In genomic region chr2:107466984-107467383, GRCh38 we compare ENCODE assay signal across 27 cellular contexts.
DNase-seq lines count a peak whose midpoint lies in the region; ATAC-seq, FAIRE-seq and TF ChIP-seq lines count a peak whose summit lies in the region.
"Had no signal": no experiment of that assay in that cellular context is flagged by ENCODE, and none has a peak within 500 bp of the region (broad histone marks: within the 10 kb centered on the region; RNA-seq: fewer than 3 reads in every experiment).

No MANE protein-coding gene starts in this region.

- H3K23me2 ChIP-seq in H1 (ENCODE audit: low read depth, low read length) = no peaks in the 10 kb centered on the region

- H3K9ac ChIP-seq in H1 (replicated peaks in 1 of 4; ENCODE audit: extremely low read depth in 1 of 4, low read depth in 3 of 4, low read length in 3 of 4) = no peak overlapping the region
- H3K9ac ChIP-seq: BLaER1 had no signal

- no peaks in the 10 kb centered on the region for H3K4me1 Mint-ChIP-seq in nephron progenitor cell
- H3K4me1 Mint-ChIP-seq: CD14-positive monocyte; CD4-positive, alpha-beta memory T cell; CD4-positive, CD25-positive, alpha-beta regulatory T cell; CD8-positive, alpha-beta memory T cell had no signal

- H3K27ac Mint-ChIP-seq in nephron progenitor cell = peak overlapping the region; percentile 14
- H3K27ac Mint-ChIP-seq: CD14-positive monocyte; CD4-positive, alpha-beta memory T cell; CD4-positive, CD25-positive, alpha-beta regulatory T cell; CD8-positive, alpha-beta memory T cell had no signal

- no peak for FAIRE-seq in H1 (lab: Jason Lieb, UNC)
- FAIRE-seq: A204.1, GM12891, GM19239 had no signal

- H3K18ac ChIP-seq in H1 (ENCODE audit: extremely low read depth, low read length) = no peak overlapping the region

- 0 out of 8 replicates have a peak, but pooled peaks cover 0 to 3% (median 0%) of the 10 kb centered on the region in 4 experiments for H3K36me3 ChIP-seq in H1 (ENCODE audit: control insufficient read depth in 2 of 4, insufficient read depth in 4 of 4, low read length in 3 of 4)
- H3K36me3 ChIP-seq in thyroid gland = no peaks in the 10 kb centered on the region
- no peaks in the 10 kb centered on the region for H3K36me3 ChIP-seq in gastroesophageal sphincter
- H3K36me3 ChIP-seq: BE2C, BLaER1 had no signal

- H3K9me3 ChIP-seq in H1 (ENCODE audit: insufficient read depth in 2 of 2, low read depth in 1 of 2, low read length in 1 of 2) = peaks cover 0 to 6% of the 10 kb centered on the region in 2 experiments; a peak in 1 of 4 replicates
- H3K9me3 ChIP-seq in thyroid gland = no peaks in the 10 kb centered on the region
- H3K9me3 ChIP-seq in gastroesophageal sphincter = no peaks in the 10 kb centered on the region
- H3K9me3 ChIP-seq: BE2C had no signal

- H3K4me3 ChIP-seq in H1 (ENCODE audit: extremely low read depth in 1 of 4, insufficient read depth in 2 of 4, low read depth in 3 of 4, low read length in 4 of 4) (no peak overlapping the region), thyroid gland (replicated peaks in 1 of 3) (no peak overlapping the region), gastroesophageal sphincter (no peak overlapping the region)
- H3K4me3 ChIP-seq: BLaER1 had no signal

- ATAC-seq in omental fat pad (ENCODE audit: low FRiP score) = peak; percentile 77
- no peak for ATAC-seq in gastroesophageal sphincter
- no peak for ATAC-seq in GM21390 (IDR thresholded peaks at IDR 0.05; ENCODE audit: unreplicated experiment)

- no peak overlapping the region for H3K14ac ChIP-seq in H1 (ENCODE audit: insufficient read length)

- H2BK5ac ChIP-seq in H1 (ENCODE audit: low read depth, low read length) = no peak overlapping the region

- no peak overlapping the region for H2AK5ac ChIP-seq in H1 (ENCODE audit: low read depth, low read length)

- no peak overlapping the region for H2BK120ac ChIP-seq in H1 (replicated peaks; ENCODE audit: low read depth, low read length)

- no peaks in the 10 kb centered on the region for H3K36me3 Mint-ChIP-seq in nephron progenitor cell (ENCODE audit: low read depth)
- H3K36me3 Mint-ChIP-seq: CD14-positive monocyte; CD4-positive, alpha-beta memory T cell; CD4-positive, CD25-positive, alpha-beta regulatory T cell; CD8-positive, alpha-beta memory T cell had no signal

- H4K20me1 ChIP-seq in H1 (replicated peaks in 1 of 2; ENCODE audit: control insufficient read depth in 1 of 2, insufficient read depth in 2 of 2, low read length in 2 of 2) = no peaks in the 10 kb centered on the region
- H4K20me1 ChIP-seq: BLaER1 had no signal

- H4K8ac ChIP-seq in H1 (ENCODE audit: extremely low read depth, insufficient read depth, low read length) = no peak overlapping the region

- no peaks in the 10 kb centered on the region for H3K79me1 ChIP-seq in H1 (ENCODE audit: low read depth, low read length)

- no peak overlapping the region for H3K4ac ChIP-seq in H1 (replicated peaks; ENCODE audit: insufficient read length, low read depth, low read length)

- H3K23ac ChIP-seq in H1 (ENCODE audit: insufficient read length) = no peak overlapping the region

- TF ChIP-seq POLR2A in H1 (IDR thresholded peaks at IDR 0.05; ENCODE audit: control extremely low read depth in 1 of 2, low read depth in 2 of 2, low read length in 2 of 2) = no peak
- no peak for TF ChIP-seq POLR2A in thyroid gland (IDR thresholded peaks at IDR 0.05)
- no peak for TF ChIP-seq POLR2A in gastroesophageal sphincter (IDR thresholded peaks at IDR 0.05)

- CTCF ChIA-PET in H1 (lab: Charles Lee; ENCODE audit: partially characterized antibody) (no interaction called here), GM10248 (lab: Yijun Ruan, JAX) (no interaction called here)

- TF ChIP-seq RAD21 in H1 (IDR thresholded peaks at IDR 0.05 in 1 of 2, conservative IDR thresholded peaks at IDR 0.05 in 1 of 2; ENCODE audit: low read depth in 2 of 2, low read length in 2 of 2) = no peak

- H3K27ac ChIP-seq in H1 (ENCODE audit: low read depth, low read length) (no peak overlapping the region), thyroid gland (peak overlapping the region; percentile 17 to 85 (median 67)), gastroesophageal sphincter (no peak overlapping the region)
- H3K27ac ChIP-seq: BLaER1 had no signal

- H3K4me2 ChIP-seq in H1 (ENCODE audit: insufficient read depth in 1 of 2, low read depth in 2 of 2, low read length in 2 of 2) = no peak overlapping the region
- H3K4me2 ChIP-seq: BLaER1 had no signal

- H3K4me3 Mint-ChIP-seq in nephron progenitor cell = no peak overlapping the region
- H3K4me3 Mint-ChIP-seq: CD14-positive monocyte; CD4-positive, alpha-beta memory T cell; CD4-positive, CD25-positive, alpha-beta regulatory T cell; CD8-positive, alpha-beta memory T cell had no signal

- H2BK15ac ChIP-seq in H1 (ENCODE audit: low read length) = no peak overlapping the region

- intact Hi-C loops in thyroid gland (cut with DNase I) = no loop called here

- WGBS in H1 (ENCODE audit: extremely low coverage in 1 of 2, insufficient coverage in 1 of 2, insufficient read length in 1 of 2, insufficient replicate concordance in 2 of 2, low coverage in 1 of 2, low lambda C conversion rate in 2 of 2, missing lambda C conversion rate in 1 of 2), 2 experiments = 92% methylated on average over 2 of the region's 2 CpGs; no CpG with 5 or more reads in 1 of the 2 experiments
- 42 to 51% methylated on average over 2 of the region's 2 CpGs for WGBS in thyroid gland, 2 donors
- 49 to 55% methylated on average over 2 of the region's 2 CpGs for WGBS in gastroesophageal sphincter (ENCODE audit: low coverage in 1 of 2), 2 donors

- H3K4me1 ChIP-seq in H1 (replicated peaks in 1 of 4; ENCODE audit: control insufficient read depth in 3 of 4, insufficient read depth in 4 of 4, low read length in 3 of 4) (no peaks in the 10 kb centered on the region), thyroid gland (peaks cover 16 to 27% of the 10 kb centered on the region in 2 donors), gastroesophageal sphincter (no peaks in the 10 kb centered on the region)
- H3K4me1 ChIP-seq: BE2C, BLaER1 had no signal

- no peaks in the 10 kb centered on the region for H3K27me3 Mint-ChIP-seq in nephron progenitor cell (ENCODE audit: low read depth, poor library complexity)
- H3K27me3 Mint-ChIP-seq: CD4-positive, CD25-positive, alpha-beta regulatory T cell; CD8-positive, alpha-beta memory T cell had no signal

- H2BK20ac ChIP-seq in H1 (ENCODE audit: low read length) = no peak overlapping the region

- H2AFZ ChIP-seq in H1 (ENCODE audit: low read length) = peak overlapping the region; percentile 38; the same call in 1 of the 2 replicates

- no peak overlapping the region for H4K5ac ChIP-seq in H1 (ENCODE audit: insufficient read length, low read depth, low read length)

- H4K91ac ChIP-seq in H1 (replicated peaks; ENCODE audit: insufficient read length, low read length) = no peak overlapping the region

- H3K27me3 ChIP-seq in H1 (replicated peaks in 1 of 4; ENCODE audit: control insufficient read depth in 3 of 4, extremely low read depth in 1 of 4, insufficient read depth in 3 of 4, low read length in 3 of 4) (no peaks in the 10 kb centered on the region; a peak in 1 of 7 replicates), thyroid gland (no peaks in the 10 kb centered on the region), gastroesophageal sphincter (no peaks in the 10 kb centered on the region)
- H3K27me3 ChIP-seq: BE2C, BLaER1 had no signal

- TF ChIP-seq EP300 in H1 (IDR thresholded peaks at IDR 0.05; ENCODE audit: borderline replicate concordance in 1 of 2, low read depth in 2 of 2, low read length in 2 of 2) (no peak), gastroesophageal sphincter (IDR thresholded peaks at IDR 0.05) (no peak)

- H3K79me2 ChIP-seq in H1 (ENCODE audit: control insufficient read depth in 1 of 2, insufficient read depth in 2 of 2, low read length in 2 of 2) = no peaks in the 10 kb centered on the region

- no peak overlapping the region for H2BK12ac ChIP-seq in H1 (ENCODE audit: low read depth, low read length)

- no peak overlapping the region for H3K56ac ChIP-seq in H1 (replicated peaks; ENCODE audit: insufficient read length, low read depth, low read length)

- POLR2A ChIA-PET in H1 (lab: Charles Lee; ENCODE audit: partially characterized antibody) = interaction anchor here (0.6 kb wide), 1 partner anchor 537 kb away, joined by 3 read pairs; no protein-coding TSS in a partner anchor
- POLR2A ChIA-PET in GM10248 (lab: Yijun Ruan, JAX) = no interaction called here

- peaks cover 6% of the 10 kb centered on the region for H3K9me3 Mint-ChIP-seq in nephron progenitor cell

- DNase-seq in H1 (ENCODE audit: low read depth in 1 of 2, low spot score in 2 of 2) (no peak), nephron progenitor cell (no peak), omental fat pad (ENCODE audit: low spot score) (no peak), thyroid gland (no peak), NCI-H2081 (lab: John Stamatoyannopoulos, UW) (no peak), GM10248 (ENCODE audit: extremely low spot score) (no peak)
- DNase-seq: 8988T; ACHN; BE2C; CD4-positive, alpha-beta memory T cell; CD4-positive, CD25-positive, alpha-beta regulatory T cell; CD8-positive, alpha-beta memory T cell; COR-L47; DMS 273 treated with DMSO at 0.1 percent for 48 hours; DMS153; DMS53; DMS79; DND-41; EL; GDM1 had no signal

- no peak for TF ChIP-seq CTCF in H1 (IDR thresholded peaks at IDR 0.05; ENCODE audit: control extremely low read depth in 1 of 3, insufficient read depth in 1 of 3, low read depth in 1 of 3, low read length in 3 of 3)
- TF ChIP-seq CTCF in nephron progenitor cell (IDR thresholded peaks at IDR 0.05) = no peak
- TF ChIP-seq CTCF in omental fat pad (IDR thresholded peaks at IDR 0.05) = no peak
- no peak for TF ChIP-seq CTCF in thyroid gland (IDR thresholded peaks at IDR 0.05)
- no peak for TF ChIP-seq CTCF in gastroesophageal sphincter (IDR thresholded peaks at IDR 0.05)
- TF ChIP-seq CTCF in GM10248 (IDR thresholded peaks at IDR 0.05; ENCODE audit: control extremely low read depth, extremely low read depth, low read depth, missing control alignments) = no peak

TF ChIP-seq in H1, 55 proteins besides CTCF, POLR2A, EP300 and RAD21 (continues in another document):
- TF ChIP-seq SP4 (IDR thresholded peaks at IDR 0.05; ENCODE audit: low read length) (no peak), CBX5 (IDR thresholded peaks at IDR 0.05; ENCODE audit: low read depth, low read length) (no peak), ZNF274 (IDR thresholded peaks at IDR 0.05; ENCODE audit: borderline replicate concordance, extremely low read depth, low read length) (no peak), BRCA1 (IDR thresholded peaks at IDR 0.05; ENCODE audit: low read depth, low read length) (no peak), JUND (IDR thresholded peaks at IDR 0.05; ENCODE audit: low read length) (no peak), YY1 (IDR thresholded peaks at IDR 0.05; ENCODE audit: low read depth, low read length) (no peak), RNF2 (IDR thresholded peaks at IDR 0.05; ENCODE audit: borderline replicate concordance, low read depth, low read length, missing control alignments, poor library complexity, severe bottlenecking) (no peak), TAF7 (optimal IDR thresholded peaks at IDR 0.05; ENCODE audit: borderline replicate concordance, low read depth, low read length) (no peak), RBBP5 (IDR thresholded peaks at IDR 0.05; ENCODE audit: borderline replicate concordance, low read depth, low read length) (no peak), SIRT6 (IDR thresholded peaks at IDR 0.05; ENCODE audit: low read length) (no peak)

Comparison
In these comparisons a context has a peak if more than half of its experiments do, and no peak if none do; other contexts are left out.
1. H3K27ac ChIP-seq: peak in thyroid gland (3 of 3); none in H1 (single experiment) and gastroesophageal sphincter (0 of 4).